11 cellular contexts compared by ENCODE assay signal in the genomic region with DNA sequence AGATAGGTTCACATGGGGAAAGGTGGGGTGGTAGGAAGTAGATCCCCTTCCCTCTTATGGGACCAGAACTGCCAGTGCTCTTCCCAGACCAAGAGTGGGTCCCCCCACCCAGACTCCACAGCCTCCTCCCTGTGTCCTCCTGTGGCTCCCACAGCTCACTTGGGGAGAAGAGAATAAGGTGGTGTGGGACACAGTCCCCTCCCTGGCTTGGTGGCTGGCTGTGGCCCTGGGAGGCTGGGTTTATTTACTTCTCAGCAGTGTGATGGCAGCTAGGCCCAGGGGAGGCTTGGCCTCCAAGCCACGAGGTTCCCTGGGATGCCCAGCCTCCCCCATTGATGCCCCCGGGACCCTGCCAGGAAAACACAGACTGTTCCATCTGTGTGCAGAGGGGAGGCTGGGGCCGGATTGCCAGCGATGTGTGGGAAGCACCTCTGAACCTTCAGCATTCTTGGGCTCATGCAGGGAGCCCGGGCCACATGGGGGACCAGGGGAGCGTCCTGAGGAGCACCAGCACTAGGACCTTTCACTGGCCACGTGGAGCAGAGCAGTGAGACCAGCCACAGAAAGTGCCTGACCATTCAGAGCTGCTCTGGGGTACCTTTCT. TPM values are rescaled to one million over a fixed set of nuclear protein-coding genes. Genes with fewer than 3 reads are reported as not detected.
DNase-seq lines count a peak whose midpoint lies in the region; TF ChIP-seq lines count a peak whose summit lies in the region.
"Had no signal": no experiment of that assay in that cellular context is flagged by ENCODE, and none has a peak within 500 bp of the region (broad histone marks: within the 10 kb centered on the region; RNA-seq: fewer than 3 reads in every experiment).

No MANE protein-coding gene starts in this region.

- H3K36me3 Mint-ChIP-seq in activated CD4-positive, alpha-beta T cell treated with anti-CD3 and anti-CD28 coated beads, Interleukin-2, amount 10 ng/mL, durations not matched to agents 7 days and 5 days (ENCODE audit: low read depth), result peaks cover 4% of the 10 kb centered on the region
- peaks cover 15% of the 10 kb centered on the region for H3K36me3 Mint-ChIP-seq in activated CD4-positive, alpha-beta memory T cell treated with anti-CD3 and anti-CD28 coated beads, Interleukin-2, amount 10 ng/mL, durations not matched to agents 7 days and 5 days (ENCODE audit: low read depth)

- H3K9me3 Mint-ChIP-seq in activated CD4-positive, alpha-beta T cell treated with anti-CD3 and anti-CD28 coated beads, Interleukin-2, amount 10 ng/mL, durations not matched to agents 7 days and 5 days, result no peaks in the 10 kb centered on the region
- no peaks in the 10 kb centered on the region for H3K9me3 Mint-ChIP-seq in activated CD4-positive, alpha-beta memory T cell treated with anti-CD3 and anti-CD28 coated beads, Interleukin-2, amount 10 ng/mL, durations not matched to agents 7 days and 5 days

- CTCF ChIA-PET in activated CD4-positive, alpha-beta T cell treated with anti-CD3 and anti-CD28 coated beads, Interleukin-2, amount 10 ng/mL, durations not matched to agents 7 days and 5 days (lab: Charles Lee), result interaction anchor here (0.5 to 6.2 kb wide), 5 partner anchors 9 to 208 kb away, joined by 3 to 55 read pairs (median 5); no protein-coding TSS in a partner anchor
- CTCF ChIA-PET in activated CD4-positive, alpha-beta memory T cell treated with anti-CD3 and anti-CD28 coated beads, Interleukin-2, amount 10 ng/mL, durations not matched to agents 7 days and 5 days (lab: Charles Lee), result interaction anchor here (1.2 to 13.0 kb wide), 4 partner anchors 9 to 68 kb away, joined by 6 to 167 read pairs (median 15); no protein-coding TSS in a partner anchor

- H3K27ac Mint-ChIP-seq in activated CD4-positive, alpha-beta T cell treated with anti-CD3 and anti-CD28 coated beads, Interleukin-2, amount 10 ng/mL, durations not matched to agents 7 days and 5 days, result peak overlapping the region; percentile 73
- H3K27ac Mint-ChIP-seq in activated CD4-positive, alpha-beta memory T cell treated with anti-CD3 and anti-CD28 coated beads, Interleukin-2, amount 10 ng/mL, durations not matched to agents 7 days and 5 days, result no peak overlapping the region

- H3K4me1 Mint-ChIP-seq in activated CD4-positive, alpha-beta T cell treated with anti-CD3 and anti-CD28 coated beads, Interleukin-2, amount 10 ng/mL, durations not matched to agents 7 days and 5 days, result peaks cover 55% of the 10 kb centered on the region
- peaks cover 54% of the 10 kb centered on the region for H3K4me1 Mint-ChIP-seq in activated CD4-positive, alpha-beta memory T cell treated with anti-CD3 and anti-CD28 coated beads, Interleukin-2, amount 10 ng/mL, durations not matched to agents 7 days and 5 days

- H3K79me2 ChIP-seq in hepatocyte, result peaks cover 11% of the 10 kb centered on the region

- POLR2A ChIA-PET in activated CD4-positive, alpha-beta T cell treated with anti-CD3 and anti-CD28 coated beads, Interleukin-2, amount 10 ng/mL, durations not matched to agents 7 days and 5 days (lab: Charles Lee), result no interaction called here
- POLR2A ChIA-PET in activated CD4-positive, alpha-beta memory T cell treated with anti-CD3 and anti-CD28 coated beads, Interleukin-2, amount 10 ng/mL, durations not matched to agents 7 days and 5 days (lab: Charles Lee), result interaction anchor here (0.7 to 4.5 kb wide), 4 partner anchors 11 to 51 kb away, joined by 3 to 16 read pairs (median 4); partner anchors contain the start of gene HILPDA

- H3K4me3 ChIP-seq in hepatocyte, result no peak overlapping the region
- no peak overlapping the region for H3K4me3 ChIP-seq in stomach smooth muscle (ENCODE audit: low read length in 2 of 2)

- peaks cover 42% of the 10 kb centered on the region for H3K4me1 ChIP-seq in hepatocyte (ENCODE audit: insufficient read depth)
- H3K4me1 ChIP-seq in stomach smooth muscle (ENCODE audit: control insufficient read depth, insufficient read depth, low read length), result peaks cover 41% of the 10 kb centered on the region

- DNase-seq in activated CD4-positive, alpha-beta T cell treated with anti-CD3 and anti-CD28 coated beads, Interleukin-2, amount 10 ng/mL, durations not matched to agents 7 days and 5 days, result no peak
- DNase-seq in activated CD4-positive, alpha-beta T cell treated with anti-CD3 and anti-CD28 coated beads for 48 hours, result no peak
- no peak for DNase-seq in activated CD4-positive, alpha-beta memory T cell treated with anti-CD3 and anti-CD28 coated beads, Interleukin-2, amount 10 ng/mL, durations not matched to agents 7 days and 5 days
- DNase-seq in hepatocyte (ENCODE audit: low spot score) (no peak), Kasumi-1 (lab: John Stamatoyannopoulos, UW) (no peak), ureter (ENCODE audit: low spot score) (no peak), NCI-H1048 (lab: John Stamatoyannopoulos, UW) (no peak)
- DNase-seq: activated naive CD4-positive, alpha-beta T cell treated with anti-CD3 and anti-CD28 coated beads, Interleukin-2, amount 50 U/mL, for 16 hours; NCI-H1105; substantia nigra had no signal

- H3K4me3 Mint-ChIP-seq in activated CD4-positive, alpha-beta T cell treated with anti-CD3 and anti-CD28 coated beads, Interleukin-2, amount 10 ng/mL, durations not matched to agents 7 days and 5 days, result peak overlapping the region; percentile 76
- peak overlapping the region; percentile 72 for H3K4me3 Mint-ChIP-seq in activated CD4-positive, alpha-beta memory T cell treated with anti-CD3 and anti-CD28 coated beads, Interleukin-2, amount 10 ng/mL, durations not matched to agents 7 days and 5 days

- H3K9me2 ChIP-seq in hepatocyte (replicated peaks; ENCODE audit: insufficient read depth), result no peaks in the 10 kb centered on the region

- H3K27me3 ChIP-seq in hepatocyte (no peaks in the 10 kb centered on the region), stomach smooth muscle (ENCODE audit: control insufficient read depth in 1 of 2, insufficient read depth in 2 of 2, low read length in 2 of 2) (no peaks in the 10 kb centered on the region)

- H3K27ac ChIP-seq in hepatocyte (no peak overlapping the region), stomach smooth muscle (ENCODE audit: low read length) (peak overlapping the region; percentile 41)

- 89% methylated on average over 7 of the region's 7 CpGs for WGBS in hepatocyte (ENCODE audit: low lambda C conversion rate, missing lambda C conversion rate)

- peaks cover 6% of the 10 kb centered on the region for H3K27me3 Mint-ChIP-seq in activated CD4-positive, alpha-beta T cell treated with anti-CD3 and anti-CD28 coated beads, Interleukin-2, amount 10 ng/mL, durations not matched to agents 7 days and 5 days
- peaks cover 7% of the 10 kb centered on the region for H3K27me3 Mint-ChIP-seq in activated CD4-positive, alpha-beta memory T cell treated with anti-CD3 and anti-CD28 coated beads, Interleukin-2, amount 10 ng/mL, durations not matched to agents 7 days and 5 days

- H4K20me1 ChIP-seq in hepatocyte (ENCODE audit: insufficient read depth, poor library complexity, severe bottlenecking), result peaks cover 4% of the 10 kb centered on the region

- H3K9ac ChIP-seq in stomach smooth muscle (ENCODE audit: low read length in 2 of 2), result no peak overlapping the region

- no peak overlapping the region for H2AFZ ChIP-seq in hepatocyte

- no peak for TF ChIP-seq CTCF in hepatocyte (IDR thresholded peaks at IDR 0.05; ENCODE audit: poor library complexity)

- H3K9me3 ChIP-seq in hepatocyte (ENCODE audit: low read depth) (no peaks in the 10 kb centered on the region), stomach smooth muscle (ENCODE audit: control insufficient read depth in 2 of 2, low read length in 2 of 2) (no peaks in the 10 kb centered on the region)

- H3K4me2 ChIP-seq in hepatocyte, result peak overlapping the region; percentile 97

- H3K36me3 ChIP-seq in hepatocyte (replicated peaks; ENCODE audit: insufficient read depth, low read depth) (no peaks in the 10 kb centered on the region), stomach smooth muscle (ENCODE audit: control insufficient read depth in 2 of 2, insufficient read depth in 2 of 2, low read length in 2 of 2) (peaks cover 0 to 2% of the 10 kb centered on the region in 2 donors)

RNA-seq across cellular contexts. Expression of gene IMPDH1, which starts 2.7 kb away (rescaled TPM):
- total RNA-seq in activated CD4-positive, alpha-beta T cell treated with anti-CD3 and anti-CD28 coated beads, Interleukin-2, amount 10 ng/mL, durations not matched to agents 7 days and 5 days, result 10 to 100 TPM; 70.4 to 72.3 TPM
- total RNA-seq in activated CD4-positive, alpha-beta memory T cell treated with anti-CD3 and anti-CD28 coated beads, Interleukin-2, amount 10 ng/mL, durations not matched to agents 7 days and 5 days, result 10 to 100 TPM; 64.7 to 67.4 TPM
- total RNA-seq in hepatocyte (30.4 and 34.7 TPM in 2 replicates), ureter (40.2 TPM)
- 63.5 and 70.5 TPM in 2 replicates for polyA plus RNA-seq in hepatocyte

RNA-seq across cellular contexts. Expression of gene PRRT4, which starts 45.6 kb away (rescaled TPM):
- total RNA-seq in activated CD4-positive, alpha-beta T cell treated with anti-CD3 and anti-CD28 coated beads, Interleukin-2, amount 10 ng/mL, durations not matched to agents 7 days and 5 days, result under 1 TPM; 0.21 to 0.25 TPM
- total RNA-seq in activated CD4-positive, alpha-beta memory T cell treated with anti-CD3 and anti-CD28 coated beads, Interleukin-2, amount 10 ng/mL, durations not matched to agents 7 days and 5 days, result not detected
- total RNA-seq in hepatocyte, result 1.2 and 2.2 TPM in 2 replicates
- polyA plus RNA-seq in hepatocyte, result 3.4 and 4.1 TPM in 2 replicates
- total RNA-seq in ureter, result 0.49 TPM

RNA-seq across cellular contexts. Expression of gene HILPDA, which starts 48.6 kb away (rescaled TPM):
- total RNA-seq in activated CD4-positive, alpha-beta T cell treated with anti-CD3 and anti-CD28 coated beads, Interleukin-2, amount 10 ng/mL, durations not matched to agents 7 days and 5 days, result 10 to 100 TPM; 10.8 to 11.9 TPM
- total RNA-seq in activated CD4-positive, alpha-beta memory T cell treated with anti-CD3 and anti-CD28 coated beads, Interleukin-2, amount 10 ng/mL, durations not matched to agents 7 days and 5 days, result 10 to 100 TPM; 51.8 to 53.4 TPM
- total RNA-seq in hepatocyte, result 16.5 and 18.0 TPM in 2 replicates
- 37.4 and 44.2 TPM in 2 replicates for polyA plus RNA-seq in hepatocyte
- 22.3 TPM for total RNA-seq in ureter
